ENCODE assay signal across 33 cellular contexts in the genomic region with DNA sequence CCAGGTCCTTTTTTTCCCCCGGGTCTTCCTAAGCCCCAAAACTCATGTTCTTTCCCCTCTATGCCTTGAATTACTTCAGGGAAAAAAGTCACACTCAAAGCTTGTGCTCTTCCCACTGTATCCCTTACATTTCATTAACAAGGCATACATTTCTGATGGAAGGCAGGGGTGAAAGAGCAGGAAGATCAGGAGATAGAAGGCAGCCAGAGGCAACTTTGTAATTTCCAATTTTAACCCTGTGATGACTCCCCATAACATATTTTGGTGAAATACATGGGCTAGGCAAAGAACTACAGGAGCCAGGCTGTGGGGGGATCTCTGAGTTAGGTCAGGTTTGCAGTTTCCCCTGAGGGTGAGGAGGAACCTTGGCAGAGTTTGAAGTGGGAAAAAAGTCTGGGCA.
A peak's percentile ranks its signal among the peaks of the same experiment; 100 is the strongest.
DNase-seq lines count a peak whose midpoint lies in the region; ATAC-seq and TF ChIP-seq lines count a peak whose summit lies in the region.
"Had no signal": no experiment of that assay in that cellular context is flagged by ENCODE, and none has a peak within 500 bp of the region (broad histone marks: within the 10 kb centered on the region; RNA-seq: fewer than 3 reads in every experiment).

No MANE protein-coding gene starts in this region.

- H3K36me3 ChIP-seq in SK-N-SH (replicated peaks in 1 of 2; ENCODE audit: control insufficient read depth in 1 of 2, insufficient read depth in 2 of 2, low read length in 1 of 2) = no peaks in the 10 kb centered on the region
- H3K36me3 ChIP-seq in mesenchymal stem cell (ENCODE audit: control insufficient read depth in 1 of 2, insufficient read depth in 2 of 2, low read depth in 1 of 2, low read length in 2 of 2) = no peaks in the 10 kb centered on the region
- no peaks in the 10 kb centered on the region for H3K36me3 ChIP-seq in endodermal cell (ENCODE audit: control insufficient read depth, insufficient read depth, low read length)
- H3K36me3 ChIP-seq: BE2C; BLaER1; BLaER1 treated with 17β-estradiol and CSF1 and Interleukin-3, amounts not matched to agents 10 nM and 100 nM had no signal

- H3K27ac Mint-ChIP-seq in nephron = peak overlapping the region in 2 of 3 experiments; percentile 25 to 75
- H3K27ac Mint-ChIP-seq in endodermal cell = no peak overlapping the region
- H3K27ac Mint-ChIP-seq: B cell; CD4-positive, alpha-beta memory T cell; CD4-positive, alpha-beta T cell; CD4-positive, CD25-positive, alpha-beta regulatory T cell; CD8-positive, alpha-beta memory T cell; CD8-positive, alpha-beta T cell had no signal

- H2BK5ac ChIP-seq in mesenchymal stem cell (ENCODE audit: low read depth, low read length, poor library complexity, severe bottlenecking) = no peak overlapping the region

- no peak overlapping the region for H2AFZ ChIP-seq in SK-N-SH (ENCODE audit: low read depth)
- H2AFZ ChIP-seq in mesenchymal stem cell (ENCODE audit: low read depth, low read length) = peak overlapping the region; percentile 48

- H3K4me2 ChIP-seq in SK-N-SH (no peak overlapping the region), mesenchymal stem cell (ENCODE audit: low read length, poor library complexity, severe bottlenecking) (no peak overlapping the region)
- H3K4me2 ChIP-seq: A549; BLaER1; BLaER1 treated with 17β-estradiol and CSF1 and Interleukin-3, amounts not matched to agents 10 nM and 100 nM had no signal

- H3K23ac ChIP-seq in mesenchymal stem cell (ENCODE audit: low read length in 2 of 2) = no peak overlapping the region

- H3K9me2 ChIP-seq in SK-N-SH = no peaks in the 10 kb centered on the region

- H3K4me1 ChIP-seq in SK-N-SH (ENCODE audit: control insufficient read depth in 1 of 2, insufficient read depth in 2 of 2, low read depth in 1 of 2, low read length in 1 of 2) (peaks cover 0 to 4% of the 10 kb centered on the region in 2 experiments; a peak in 2 of 4 replicates), mesenchymal stem cell (ENCODE audit: control insufficient read depth, insufficient read depth, low read depth, low read length) (no peaks in the 10 kb centered on the region), endodermal cell (ENCODE audit: control insufficient read depth, insufficient read depth, low read length) (no peaks in the 10 kb centered on the region)
- H3K4me1 ChIP-seq: A549; BE2C; BLaER1; BLaER1 treated with 17β-estradiol and CSF1 and Interleukin-3, amounts not matched to agents 10 nM and 100 nM; Caco-2 had no signal

- no peaks in the 10 kb centered on the region for H3K79me1 ChIP-seq in mesenchymal stem cell (replicated peaks; ENCODE audit: low read length, poor library complexity, severe bottlenecking)

- H4K8ac ChIP-seq in mesenchymal stem cell (ENCODE audit: low read length) = no peak overlapping the region

- H3K4me3 ChIP-seq in SK-N-SH (ENCODE audit: low read depth in 2 of 2, low read length in 1 of 2) (no peak overlapping the region), mesenchymal stem cell (ENCODE audit: insufficient read depth in 1 of 2, low read depth in 1 of 2, low read length in 2 of 2) (no peak overlapping the region), endodermal cell (ENCODE audit: low read length) (no peak overlapping the region)
- H3K4me3 ChIP-seq: A549; BLaER1; BLaER1 treated with 17β-estradiol and CSF1 and Interleukin-3, amounts not matched to agents 10 nM and 100 nM had no signal

- no peaks in the 10 kb centered on the region for H4K20me1 ChIP-seq in SK-N-SH (ENCODE audit: insufficient read depth)
- H4K20me1 ChIP-seq: BLaER1; BLaER1 treated with 17β-estradiol and CSF1 and Interleukin-3, amounts not matched to agents 10 nM and 100 nM had no signal

- no peak overlapping the region for H2BK120ac ChIP-seq in mesenchymal stem cell (ENCODE audit: low read depth, low read length)

- H2BK12ac ChIP-seq in mesenchymal stem cell (ENCODE audit: low read length in 2 of 2) = no peak overlapping the region

- no peak overlapping the region for H3K14ac ChIP-seq in mesenchymal stem cell (ENCODE audit: low read length in 2 of 2)

- no peak for TF ChIP-seq CTCF in SK-N-SH (IDR thresholded peaks at IDR 0.05)
- no peak for TF ChIP-seq CTCF in nephron (IDR thresholded peaks at IDR 0.05; ENCODE audit: unreplicated experiment in 3 of 3)
- TF ChIP-seq CTCF in endodermal cell (conservative IDR thresholded peaks at IDR 0.05) = no peak

- H3K4me1 Mint-ChIP-seq in nephron (peaks cover 32% of the 10 kb centered on the region), endodermal cell (no peaks in the 10 kb centered on the region)
- H3K4me1 Mint-ChIP-seq: B cell; CD14-positive monocyte; CD4-positive, alpha-beta memory T cell; CD4-positive, CD25-positive, alpha-beta regulatory T cell; CD8-positive, alpha-beta memory T cell had no signal

- H3K36me3 Mint-ChIP-seq in nephron (ENCODE audit: low read depth) = peaks cover 14% of the 10 kb centered on the region
- no peaks in the 10 kb centered on the region for H3K36me3 Mint-ChIP-seq in endodermal cell (ENCODE audit: low read depth)
- H3K36me3 Mint-ChIP-seq: CD4-positive, alpha-beta memory T cell; CD4-positive, CD25-positive, alpha-beta regulatory T cell; CD8-positive, alpha-beta memory T cell; CD8-positive, alpha-beta T cell had no signal

- CTCF ChIA-PET in SK-N-SH (lab: Yijun Ruan, JAX) = interaction anchor here (1.2 kb wide), 1 partner anchor 18 kb away, joined by 4 read pairs; no protein-coding TSS in a partner anchor

- H3K18ac ChIP-seq in mesenchymal stem cell (ENCODE audit: low read depth in 1 of 2, low read length in 2 of 2) = no peak overlapping the region

- H3K27ac ChIP-seq in SK-N-SH (ENCODE audit: low read depth in 2 of 2, low read length in 1 of 2) (no peak overlapping the region), mesenchymal stem cell (ENCODE audit: low read length, poor library complexity, severe bottlenecking) (no peak overlapping the region), endodermal cell (ENCODE audit: low read depth, low read length) (no peak overlapping the region)
- H3K27ac ChIP-seq: 22Rv1; A549; BLaER1; BLaER1 treated with 17β-estradiol and CSF1 and Interleukin-3, amounts not matched to agents 10 nM and 100 nM; C4-2B had no signal

- no peak for TF ChIP-seq RAD21 in SK-N-SH (IDR thresholded peaks at IDR 0.05; ENCODE audit: low read length)

- H3K9ac ChIP-seq in SK-N-SH (no peak overlapping the region), mesenchymal stem cell (ENCODE audit: low read length) (no peak overlapping the region), endodermal cell (ENCODE audit: extremely low read depth, low read length, poor library complexity, severe bottlenecking) (no peak overlapping the region)
- H3K9ac ChIP-seq: BLaER1; BLaER1 treated with 17β-estradiol and CSF1 and Interleukin-3, amounts not matched to agents 10 nM and 100 nM had no signal

- no peaks in the 10 kb centered on the region for H3K27me3 ChIP-seq in SK-N-SH (ENCODE audit: insufficient read depth)
- no peaks in the 10 kb centered on the region for H3K27me3 ChIP-seq in mesenchymal stem cell (ENCODE audit: control insufficient read depth in 1 of 2, insufficient read depth in 1 of 2, low read length in 2 of 2)
- no peaks in the 10 kb centered on the region for H3K27me3 ChIP-seq in endodermal cell (ENCODE audit: control insufficient read depth, insufficient read depth, low read length, poor library complexity, severe bottlenecking)
- H3K27me3 ChIP-seq: BE2C; BLaER1; BLaER1 treated with 17β-estradiol and CSF1 and Interleukin-3, amounts not matched to agents 10 nM and 100 nM had no signal

- H3K79me2 ChIP-seq in SK-N-SH (ENCODE audit: insufficient read depth) = no peaks in the 10 kb centered on the region

- H3K4me3 Mint-ChIP-seq in nephron (no peak overlapping the region), endodermal cell (no peak overlapping the region)
- H3K4me3 Mint-ChIP-seq: B cell; CD14-positive monocyte; CD4-positive, alpha-beta memory T cell; CD4-positive, alpha-beta T cell; CD4-positive, CD25-positive, alpha-beta regulatory T cell; CD8-positive, alpha-beta memory T cell; CD8-positive, alpha-beta T cell had no signal

- no peak overlapping the region for H2AK5ac ChIP-seq in mesenchymal stem cell (ENCODE audit: low read length, severe bottlenecking)

- no peaks in the 10 kb centered on the region for H3K9me3 ChIP-seq in SK-N-SH
- peaks cover 6% of the 10 kb centered on the region for H3K9me3 ChIP-seq in mesenchymal stem cell (ENCODE audit: control insufficient read depth, low read length)
- H3K9me3 ChIP-seq in endodermal cell (ENCODE audit: control insufficient read depth, low read length) = peaks cover 5% of the 10 kb centered on the region
- H3K9me3 ChIP-seq: A549, BE2C, BLaER1, Caco-2 had no signal

- WGBS in SK-N-SH (ENCODE audit: low lambda C conversion rate) = 20% methylated on average over 1 of the region's 1 CpG
- WGBS in mesenchymal stem cell = 73% methylated on average over 1 of the region's 1 CpG
- WGBS in endodermal cell (ENCODE audit: insufficient coverage in 1 of 2, insufficient read length in 1 of 2), 2 experiments = 83% methylated on average over 1 of the region's 1 CpG; no CpG with 5 or more reads in 1 of the 2 experiments

- TF ChIP-seq EP300 in SK-N-SH (IDR thresholded peaks at IDR 0.05; ENCODE audit: borderline replicate concordance in 1 of 2, low read depth in 1 of 2, low read length in 1 of 2) = no peak

- no peak overlapping the region for H2BK15ac ChIP-seq in mesenchymal stem cell (ENCODE audit: low read depth, poor library complexity, severe bottlenecking)

- no peak overlapping the region for H4K91ac ChIP-seq in mesenchymal stem cell (ENCODE audit: low read length)

- H3F3A ChIP-seq in SK-N-SH (replicated peaks; ENCODE audit: insufficient read depth) = peaks cover 3% of the 10 kb centered on the region

- DNase-seq in SK-N-SH (peak; percentile 30), mesenchymal stem cell (no peak), endodermal cell (no peak)
- DNase-seq: 8988T; ACHN; AML-193; BE2C; C1 segment of cervical spinal cord; Caco-2; Calu3; CD4-positive, alpha-beta memory T cell; CD4-positive, alpha-beta T cell; CD4-positive, CD25-positive, alpha-beta regulatory T cell; CD8-positive, alpha-beta memory T cell; CD8-positive, alpha-beta T cell; COR-L47; DMS 273 treated with DMSO at 0.1 percent for 48 hours; DMS153; DMS53; DMS79; DMS79 treated with DMSO at 0.1 percent for 48 hours; DND-41; EL had no signal

- POLR2A ChIA-PET in SK-N-SH (lab: Yijun Ruan, JAX) = no interaction called here

- H3K4ac ChIP-seq in mesenchymal stem cell (ENCODE audit: low read depth in 1 of 2, low read length in 2 of 2) = no peak overlapping the region

- no peak for ATAC-seq in SK-N-SH treated with all-trans-retinoic acid at 6 μM for 48 hours
- ATAC-seq in GM18511 (IDR thresholded peaks at IDR 0.05; ENCODE audit: unreplicated experiment) = no peak
- ATAC-seq: A549; CD8-positive, alpha-beta T cell had no signal

- peaks cover 30% of the 10 kb centered on the region for H3K9me3 Mint-ChIP-seq in nephron
- H3K9me3 Mint-ChIP-seq in endodermal cell = peaks cover 28% of the 10 kb centered on the region
- H3K9me3 Mint-ChIP-seq: CD4-positive, alpha-beta T cell; CD8-positive, alpha-beta memory T cell; CD8-positive, alpha-beta T cell had no signal

- H3K27me3 Mint-ChIP-seq in nephron (ENCODE audit: low read depth) = peaks cover 4% of the 10 kb centered on the region
- no peaks in the 10 kb centered on the region for H3K27me3 Mint-ChIP-seq in endodermal cell (ENCODE audit: insufficient read depth)
- H3K27me3 Mint-ChIP-seq: B cell; CD4-positive, alpha-beta memory T cell; CD4-positive, alpha-beta T cell; CD4-positive, CD25-positive, alpha-beta regulatory T cell; CD8-positive, alpha-beta memory T cell had no signal
